In the genomic region with DNA sequence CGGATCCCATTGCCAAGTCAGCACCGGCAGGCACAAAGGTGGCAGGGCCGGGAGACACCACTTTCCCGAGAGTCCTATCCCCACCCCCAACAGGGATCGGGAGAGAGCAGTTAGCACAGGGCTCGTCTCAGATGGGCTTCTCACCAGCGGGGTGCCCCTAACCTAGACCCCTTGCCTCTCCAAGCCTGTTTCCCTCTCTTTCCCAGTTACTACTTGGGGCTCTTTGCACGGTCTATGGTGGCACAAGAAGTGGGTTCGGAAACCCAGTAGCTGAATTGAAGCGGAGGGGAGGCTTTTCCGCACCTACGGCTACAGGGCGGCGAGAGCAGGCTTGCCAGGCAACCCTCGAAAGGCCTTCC, we compare ENCODE assay signal across 11 cellular contexts. TPM values are rescaled to one million over a fixed set of nuclear protein-coding genes. Genes with fewer than 3 reads are reported as not detected.
DNase-seq lines count a peak whose midpoint lies in the region; ATAC-seq and TF ChIP-seq lines count a peak whose summit lies in the region.
"Had no signal": no experiment of that assay in that cellular context is flagged by ENCODE, and none has a peak within 500 bp of the region (broad histone marks: within the 10 kb centered on the region; RNA-seq: fewer than 3 reads in every experiment).

No MANE protein-coding gene starts in this region.

- no peaks in the 10 kb centered on the region for H3K9me3 Mint-ChIP-seq in activated T-cell treated with anti-CD3 and anti-CD28 coated beads, Interleukin-2, amount 50 U/mL, for 4 hours
- no peaks in the 10 kb centered on the region for H3K9me3 Mint-ChIP-seq in naive thymus-derived CD4-positive, alpha-beta T cell

- no peaks in the 10 kb centered on the region for H3K36me3 Mint-ChIP-seq in activated T-cell treated with anti-CD3 and anti-CD28 coated beads, Interleukin-2, amount 50 U/mL, for 4 hours (ENCODE audit: insufficient read depth)
- peaks cover 0 to 3% (median 0%) of the 10 kb centered on the region in 5 donors for H3K36me3 Mint-ChIP-seq in naive thymus-derived CD4-positive, alpha-beta T cell

- WGBS in esophagus squamous epithelium, 2 donors = 19 to 34% methylated on average over 6 to 9 of the region's 15 CpGs
- WGBS in upper lobe of left lung, 2 donors = 30 to 33% methylated on average over 11 to 14 of the region's 15 CpGs

- CTCF ChIA-PET in naive thymus-derived CD4-positive, alpha-beta T cell (lab: Charles Lee) = interaction anchor here (3.1 kb wide), 2 partner anchors 15 to 31 kb away, joined by 15 to 26 read pairs; no protein-coding TSS in a partner anchor

- peaks cover 37% of the 10 kb centered on the region for H3K27me3 Mint-ChIP-seq in activated T-cell treated with anti-CD3 and anti-CD28 coated beads, Interleukin-2, amount 50 U/mL, for 4 hours (ENCODE audit: low read depth)
- peaks cover 13 to 59% (median 24%) of the 10 kb centered on the region in 5 donors for H3K27me3 Mint-ChIP-seq in naive thymus-derived CD4-positive, alpha-beta T cell

- peak overlapping the region; percentile 68 to 88 (median 82) for H3K27ac ChIP-seq in esophagus squamous epithelium
- no peak overlapping the region for H3K27ac ChIP-seq in naive thymus-derived CD4-positive, alpha-beta T cell (ENCODE audit: low read depth, low read length)
- peak overlapping the region; percentile 79 to 88 (median 86) for H3K27ac ChIP-seq in upper lobe of left lung

- intact Hi-C loops in esophagus squamous epithelium (cut with DNase I) = no loop called here
- intact Hi-C loops in naive thymus-derived CD4-positive, alpha-beta T cell (cut with micrococcal nuclease) = no loop called here

- H3K4me1 ChIP-seq in esophagus squamous epithelium = peaks cover 29 to 54% (median 33%) of the 10 kb centered on the region in 3 donors
- H3K4me1 ChIP-seq in naive thymus-derived CD4-positive, alpha-beta T cell (ENCODE audit: control insufficient read depth in 2 of 2, insufficient read depth in 2 of 2, low read length in 2 of 2) = peaks cover 5 to 39% of the 10 kb centered on the region in 2 donors
- H3K4me1 ChIP-seq in upper lobe of left lung = peaks cover 38 to 60% (median 48%) of the 10 kb centered on the region in 4 donors

- POLR2A ChIA-PET in naive thymus-derived CD4-positive, alpha-beta T cell (lab: Charles Lee) = interaction anchor here (0.8 to 14.6 kb wide), 4 partner anchors 12 to 121 kb away, joined by 3 to 236 read pairs (median 24); partner anchors contain the start of gene RAB43

- H3K4me3 Mint-ChIP-seq in activated T-cell treated with anti-CD3 and anti-CD28 coated beads, Interleukin-2, amount 50 U/mL, for 4 hours = peak overlapping the region; percentile 50
- peak overlapping the region; percentile 34 to 84 (median 65) for H3K4me3 Mint-ChIP-seq in naive thymus-derived CD4-positive, alpha-beta T cell

- no peak overlapping the region for H3K27ac Mint-ChIP-seq in naive thymus-derived CD4-positive, alpha-beta T cell

- TF ChIP-seq POLR2A in esophagus squamous epithelium (IDR thresholded peaks at IDR 0.05) (no peak), upper lobe of left lung (IDR thresholded peaks at IDR 0.05) (no peak)

- TF ChIP-seq CTCF in esophagus squamous epithelium (IDR thresholded peaks at IDR 0.05) = no peak
- no peak for TF ChIP-seq CTCF in upper lobe of left lung (IDR thresholded peaks at IDR 0.05)

- TF ChIP-seq EP300 in upper lobe of left lung (IDR thresholded peaks at IDR 0.05) = no peak

- peaks cover 31% of the 10 kb centered on the region for H3K4me1 Mint-ChIP-seq in activated T-cell treated with anti-CD3 and anti-CD28 coated beads, Interleukin-2, amount 50 U/mL, for 4 hours (ENCODE audit: low read depth)
- H3K4me1 Mint-ChIP-seq in naive thymus-derived CD4-positive, alpha-beta T cell = peaks cover 31 to 71% (median 61%) of the 10 kb centered on the region in 7 donors

- no peaks in the 10 kb centered on the region for H3K9me3 ChIP-seq in esophagus squamous epithelium
- no peaks in the 10 kb centered on the region for H3K9me3 ChIP-seq in naive thymus-derived CD4-positive, alpha-beta T cell (ENCODE audit: control insufficient read depth in 2 of 3, low read length in 3 of 3)
- no peaks in the 10 kb centered on the region for H3K9me3 ChIP-seq in upper lobe of left lung

- no peak for DNase-seq in activated T-cell treated with anti-CD3 and anti-CD28 coated beads, Interleukin-2, amount 50 U/mL, for 4 hours
- DNase-seq in activated T-cell treated with anti-CD3 and anti-CD28 coated beads, Interleukin-2, amount 50 U/mL, for 1 hour = no peak
- DNase-seq in esophagus squamous epithelium (lab: John Stamatoyannopoulos, UW) = no peak
- no peak for DNase-seq in naive thymus-derived CD4-positive, alpha-beta T cell
- DNase-seq in upper lobe of left lung = no peak
- no peak for DNase-seq in NCI-H2196 (lab: John Stamatoyannopoulos, UW; ENCODE audit: unreplicated experiment)
- no peak for DNase-seq in NCI-H510A (lab: John Stamatoyannopoulos, UW)
- DNase-seq: MV-4-11 had no signal

- H3K4me3 ChIP-seq in esophagus squamous epithelium (peak overlapping the region; percentile 30 to 72 (median 54)), upper lobe of left lung (peak overlapping the region; percentile 43 to 85 (median 64))
- no peak overlapping the region for H3K4me3 ChIP-seq in naive thymus-derived CD4-positive, alpha-beta T cell (ENCODE audit: low read length)

- H3K36me3 ChIP-seq in esophagus squamous epithelium = no peaks in the 10 kb centered on the region
- H3K36me3 ChIP-seq in naive thymus-derived CD4-positive, alpha-beta T cell (ENCODE audit: control insufficient read depth in 2 of 3, insufficient read depth in 3 of 3, low read length in 3 of 3) = no peaks in the 10 kb centered on the region
- H3K36me3 ChIP-seq in upper lobe of left lung = no peaks in the 10 kb centered on the region

- H3K27me3 ChIP-seq in esophagus squamous epithelium (peaks cover 0 to 75% (median 11%) of the 10 kb centered on the region in 4 donors), upper lobe of left lung (peaks cover 0 to 23% (median 14%) of the 10 kb centered on the region in 4 donors)
- H3K27me3 ChIP-seq in naive thymus-derived CD4-positive, alpha-beta T cell (ENCODE audit: control insufficient read depth in 2 of 2, insufficient read depth in 2 of 2, low read length in 2 of 2) = peaks cover 5 to 8% of the 10 kb centered on the region in 2 donors

- ATAC-seq in activated T-cell treated with anti-CD3 and anti-CD28 coated beads, Interleukin-2, amount 50 U/mL, for 4 hours = no peak
- ATAC-seq in naive thymus-derived CD4-positive, alpha-beta T cell = no peak
- ATAC-seq in upper lobe of left lung (ENCODE audit: low FRiP score in 2 of 2) = peak in 1 of 2 donors; percentile 6
- ATAC-seq in HG03196 (IDR thresholded peaks at IDR 0.05; ENCODE audit: unreplicated experiment) = no peak

RNA-seq across cellular contexts. Expression of gene EFCC1, which starts 0.4 kb away (rescaled TPM):
- total RNA-seq in activated T-cell treated with anti-CD3 and anti-CD28 coated beads, Interleukin-2, amount 50 U/mL, for 4 hours = under 1 TPM in 2 of 3 donors, not detected in 1; 0.26 to 0.35 TPM
- total RNA-seq in esophagus squamous epithelium (1 to 10 TPM in 1 of 4 donors, under 1 TPM in 3; 0.19 to 2.9 (median 0.48) TPM), upper lobe of left lung (10 to 100 TPM in 3 of 6 donors, 1 to 10 TPM in 3; 3.1 to 20.6 (median 11.4) TPM)
- total RNA-seq in naive thymus-derived CD4-positive, alpha-beta T cell = under 1 TPM in 4 of 5 experiments, not detected in 1; 0.07 to 0.24 (median 0.18) TPM
- polyA plus RNA-seq in naive thymus-derived CD4-positive, alpha-beta T cell = under 1 TPM; 0.24 to 0.27 TPM
- total RNA-seq: renal cortical epithelial cell; T-helper 1 cell treated with Interleukin-12 subunit alpha and Interleukin-12 subunit beta and Interleukin-4 antibody, amounts not matched to agents 30 ng/mL and 1 ng/mL, for 36 hours had no signal

RNA-seq across cellular contexts. Expression of gene CFAP92, which starts 6.8 kb away (rescaled TPM):
- under 1 TPM in 1 of 3 donors, not detected in 2; 0.18 TPM for total RNA-seq in activated T-cell treated with anti-CD3 and anti-CD28 coated beads, Interleukin-2, amount 50 U/mL, for 4 hours
- 1 to 10 TPM in 1 of 4 donors, under 1 TPM in 3; 0.40 to 1.4 (median 0.98) TPM for total RNA-seq in esophagus squamous epithelium
- 1 to 10 TPM in 2 of 5 experiments, under 1 TPM in 3; 0.10 to 1.4 (median 0.46) TPM for total RNA-seq in naive thymus-derived CD4-positive, alpha-beta T cell
- under 1 TPM; 0.20 to 0.89 TPM for polyA plus RNA-seq in naive thymus-derived CD4-positive, alpha-beta T cell
- 10 to 100 TPM in 2 of 6 donors, 1 to 10 TPM in 3, under 1 TPM in 1; 0.66 to 21.3 (median 5.0) TPM for total RNA-seq in upper lobe of left lung
- total RNA-seq: T-helper 1 cell treated with Interleukin-12 subunit alpha and Interleukin-12 subunit beta and Interleukin-4 antibody, amounts not matched to agents 30 ng/mL and 1 ng/mL, for 36 hours had no signal

RNA-seq across cellular contexts. Expression of gene GP9, which starts 59.9 kb away (rescaled TPM):
- not detected for total RNA-seq in activated T-cell treated with anti-CD3 and anti-CD28 coated beads, Interleukin-2, amount 50 U/mL, for 4 hours
- not detected for total RNA-seq in esophagus squamous epithelium
- 1 to 10 TPM in 1 of 5 experiments, not detected in 4; 2.5 TPM for total RNA-seq in naive thymus-derived CD4-positive, alpha-beta T cell
- polyA plus RNA-seq in naive thymus-derived CD4-positive, alpha-beta T cell = not detected
- 10 to 100 TPM in 1 of 6 donors, 1 to 10 TPM in 2, under 1 TPM in 2, not detected in 1; 0.47 to 12.0 (median 4.3) TPM for total RNA-seq in upper lobe of left lung
- total RNA-seq: renal cortical epithelial cell; T-helper 1 cell treated with Interleukin-12 subunit alpha and Interleukin-12 subunit beta and Interleukin-4 antibody, amounts not matched to agents 30 ng/mL and 1 ng/mL, for 36 hours had no signal
